ENCODE assay signal across 27 cellular contexts in the genomic region with DNA sequence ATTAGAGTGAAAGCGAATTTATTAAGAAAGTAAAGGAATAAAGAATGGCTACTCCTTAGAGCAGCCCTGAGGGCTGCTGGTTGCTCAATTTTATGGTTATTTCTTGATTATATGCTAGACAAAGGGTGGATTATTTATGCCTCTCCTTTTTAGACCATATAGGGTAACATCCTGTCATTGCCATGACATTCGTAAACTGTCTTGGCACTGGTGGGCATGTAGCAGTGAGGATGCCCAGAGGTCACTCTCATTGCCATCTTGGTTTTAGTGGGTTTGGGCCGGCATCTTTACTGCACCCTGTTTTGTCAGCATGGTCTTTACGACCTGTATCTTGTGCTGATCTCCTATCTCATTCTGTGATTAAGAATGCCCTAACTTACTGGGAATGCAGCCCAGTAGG.
"Had no signal": no experiment of that assay in that cellular context is flagged by ENCODE, and none has a peak within 500 bp of the region (broad histone marks: within the 10 kb centered on the region; RNA-seq: fewer than 3 reads in every experiment).

No MANE protein-coding gene starts in this region.

- H3K4me1 ChIP-seq: left lung, lower lobe of right lung, pancreas, prostate gland, suprapubic skin, tibial artery, upper lobe of right lung had no signal

- DNase-seq: hippocampal formation; immature natural killer cell; kidney; left colon; left lung; lower lobe of right lung; mammary epithelial cell; mesenchymal stem cell; naive thymus-derived CD8-positive, alpha-beta T cell; nucleus accumbens; pancreas; posterior cingulate gyrus; retina; right cardiac atrium; stimulated activated CD4-positive, alpha-beta T cell treated with anti-CD3 and anti-CD28 coated beads, Interleukin-12 subunit alpha, Interleukin-12 subunit beta, amount 100 ng/mL, for 4 hours; stimulated activated CD4-positive, alpha-beta T cell treated with anti-CD3 and anti-CD28 coated beads, Interleukin-15, amount 100 ng/mL, for 24 hours; stimulated activated CD4-positive, alpha-beta T cell treated with anti-CD3 and anti-CD28 coated beads, Interleukin-2, amount 100 ng/mL, for 24 hours; stimulated activated CD4-positive, alpha-beta T cell treated with anti-CD3 and anti-CD28 coated beads, Interleukin-4, amount 100 ng/mL, for 1 hour; stimulated activated naive CD4-positive, alpha-beta T cell; tibial artery; upper lobe of right lung had no signal

- H3K4me3 ChIP-seq: left lung, lower lobe of right lung, pancreas, prostate gland, skin epidermis, suprapubic skin, thoracic aorta, tibial artery, upper lobe of right lung had no signal

- H3K9me3 ChIP-seq: left lung, lower lobe of right lung, pancreas, prostate gland, suprapubic skin, thoracic aorta, tibial artery, upper lobe of right lung had no signal

- H3K36me3 ChIP-seq: left lung, lower lobe of right lung, pancreas, prostate gland, suprapubic skin, thoracic aorta, tibial artery, upper lobe of right lung had no signal

- H3K27ac ChIP-seq: left lung, lower lobe of right lung, pancreas, prostate gland, skin epidermis, suprapubic skin, thoracic aorta, tibial artery, upper lobe of right lung had no signal

- H3K27me3 ChIP-seq: left lung, pancreas, suprapubic skin, tibial artery, upper lobe of right lung had no signal

- ATAC-seq: left colon; left lung; lower lobe of right lung; naive thymus-derived CD8-positive, alpha-beta T cell; pancreas; right cardiac atrium; sciatic nerve; stimulated activated effector memory CD8-positive, alpha-beta T cell treated with anti-CD3 and anti-CD28 coated beads, Interleukin-12 subunit alpha, Interleukin-12 subunit beta, amount 100 ng/mL, for 72 hours; upper lobe of right lung had no signal
